ENCODE assay signal across 1 cellular context in the genomic region with DNA sequence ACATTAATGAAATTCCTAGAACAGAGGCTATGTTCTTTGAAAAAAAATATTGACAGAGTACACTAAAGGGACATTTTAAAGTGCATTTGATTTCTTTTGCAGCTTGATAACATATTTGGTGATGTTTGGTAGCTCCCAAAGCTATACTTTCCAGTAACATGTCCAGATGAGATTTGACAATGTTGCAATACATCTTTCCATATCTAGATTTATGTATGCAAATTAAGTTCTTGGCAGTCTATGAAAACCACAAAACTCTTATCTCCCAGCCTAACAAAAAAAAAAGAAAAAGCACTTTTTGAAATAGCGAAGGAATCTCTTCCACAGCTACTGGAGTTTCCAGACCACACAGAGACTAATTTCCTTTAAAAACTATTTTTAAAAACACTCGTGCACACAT.
TF ChIP-seq lines count a peak whose summit lies in the region.

No MANE protein-coding gene starts in this region.

TF ChIP-seq in K562, 482 proteins besides CTCF, POLR2A, EP300 and RAD21 (continued from another document and continues in another):
- TF ChIP-seq ZBTB26 (CRISPR knock-in tag; IDR thresholded peaks at IDR 0.05) (no peak), FIP1L1 (IDR thresholded peaks at IDR 0.05; ENCODE audit: low read depth, low read length, poor library complexity, severe bottlenecking) (no peak), SIRT6 (IDR thresholded peaks at IDR 0.05; ENCODE audit: low read depth, low read length) (no peak), NFXL1 (CRISPR knock-in tag; IDR thresholded peaks at IDR 0.05) (no peak), IRF1 (CRISPR knock-in tag; IDR thresholded peaks at IDR 0.05; ENCODE audit: borderline replicate concordance) (no peak), SMARCE1 (IDR thresholded peaks at IDR 0.05) (peak; percentile 82; the same call in 1 of the 2 replicates), ZNF696 (CRISPR knock-in tag; conservative IDR thresholded peaks at IDR 0.05) (no peak), IRF9 (tag; IDR thresholded peaks at IDR 0.05) (no peak), FOSL1 (tag; conservative IDR thresholded peaks at IDR 0.05) (peak; percentile 33; the same call in 1 of the 2 replicates), CSDE1 (IDR thresholded peaks at IDR 0.05) (no peak), SMAD4 (CRISPR knock-in tag; conservative IDR thresholded peaks at IDR 0.05) (0 out of 2 replicates have a peak, but pooled peaks have one; percentile 29), CBFB (CRISPR knock-in tag; IDR thresholded peaks at IDR 0.05) (no peak), RBM39 (optimal IDR thresholded peaks at IDR 0.05; ENCODE audit: low read depth, low read length) (no peak), BCL6 (CRISPR knock-in tag; IDR thresholded peaks at IDR 0.05) (no peak), SMARCC2 (IDR thresholded peaks at IDR 0.05; ENCODE audit: low read depth) (peak; percentile 53; the same call in 1 of the 2 replicates), ZNF184 (CRISPR knock-in tag; IDR thresholded peaks at IDR 0.05) (no peak), ARID3A (IDR thresholded peaks at IDR 0.05; ENCODE audit: borderline replicate concordance, low read depth, low read length) (peak; percentile 42; the same call in 1 of the 2 replicates), ZKSCAN1 (IDR thresholded peaks at IDR 0.05; ENCODE audit: low read depth, low read length) (no peak), HDGF (IDR thresholded peaks at IDR 0.05) (no peak), NCOR1 (IDR thresholded peaks at IDR 0.05) (0 out of 2 replicates have a peak, but pooled peaks have one; percentile 12), RBFOX2 (IDR thresholded peaks at IDR 0.05; ENCODE audit: low read depth, low read length) (no peak), ZNF212 (CRISPR knock-in tag; IDR thresholded peaks at IDR 0.05) (no peak), KDM1A (IDR thresholded peaks at IDR 0.05) (0 out of 4 replicates have a peak, but pooled peaks of 1 of the 2 experiments have one; percentile 14), DPF2 (IDR thresholded peaks at IDR 0.05) (peak; percentile 79; the same call in 1 of the 2 replicates), KDM5B (IDR thresholded peaks at IDR 0.05; ENCODE audit: insufficient replicate concordance, low read depth, low read length) (no peak), ELF4 (CRISPR knock-in tag; IDR thresholded peaks at IDR 0.05) (no peak), GTF2A2 (tag; IDR thresholded peaks at IDR 0.05) (no peak), EWSR1 (IDR thresholded peaks at IDR 0.05; ENCODE audit: borderline replicate concordance, low read depth, partially characterized antibody) (no peak), ZKSCAN8 (CRISPR knock-in tag; IDR thresholded peaks at IDR 0.05) (no peak), NFIC (IDR thresholded peaks at IDR 0.05) (no peak), ZNF57 (CRISPR knock-in tag; IDR thresholded peaks at IDR 0.05) (no peak), PML (IDR thresholded peaks at IDR 0.05; ENCODE audit: low read length) (no peak), ZNF121 (CRISPR knock-in tag; conservative IDR thresholded peaks at IDR 0.05) (no peak), ZBTB34 (CRISPR knock-in tag; IDR thresholded peaks at IDR 0.05) (no peak), CEBPG (CRISPR knock-in tag; IDR thresholded peaks at IDR 0.05) (no peak), CEBPG (tag; conservative IDR thresholded peaks at IDR 0.05 in 1 of 2, IDR thresholded peaks at IDR 0.05 in 1 of 2) (peak; percentile 81 to 93), ESRRA (IDR thresholded peaks at IDR 0.05; ENCODE audit: borderline replicate concordance, low read depth) (peak; percentile 81; the same call in 1 of the 2 replicates), POLR2AphosphoS5 (IDR thresholded peaks at IDR 0.05; ENCODE audit: control insufficient read depth, insufficient read depth, low read depth, low read length) (no peak), POU5F1 (IDR thresholded peaks at IDR 0.05; ENCODE audit: borderline replicate concordance, low read depth, low read length, partially characterized antibody) (no peak), TGIF2 (CRISPR knock-in tag; IDR thresholded peaks at IDR 0.05) (no peak), ZNF282 (CRISPR knock-in tag; IDR thresholded peaks at IDR 0.05) (no peak)
- TF ChIP-seq, protein P1, sequence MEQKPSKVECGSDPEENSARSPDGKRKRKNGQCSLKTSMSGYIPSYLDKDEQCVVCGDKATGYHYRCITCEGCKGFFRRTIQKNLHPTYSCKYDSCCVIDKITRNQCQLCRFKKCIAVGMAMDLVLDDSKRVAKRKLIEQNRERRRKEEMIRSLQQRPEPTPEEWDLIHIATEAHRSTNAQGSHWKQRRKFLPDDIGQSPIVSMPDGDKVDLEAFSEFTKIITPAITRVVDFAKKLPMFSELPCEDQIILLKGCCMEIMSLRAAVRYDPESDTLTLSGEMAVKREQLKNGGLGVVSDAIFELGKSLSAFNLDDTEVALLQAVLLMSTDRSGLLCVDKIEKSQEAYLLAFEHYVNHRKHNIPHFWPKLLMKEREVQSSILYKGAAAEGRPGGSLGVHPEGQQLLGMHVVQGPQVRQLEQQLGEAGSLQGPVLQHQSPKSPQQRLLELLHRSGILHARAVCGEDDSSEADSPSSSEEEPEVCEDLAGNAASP (IDR thresholded peaks at IDR 0.05), result no peak
- TF ChIP-seq, protein P2, sequence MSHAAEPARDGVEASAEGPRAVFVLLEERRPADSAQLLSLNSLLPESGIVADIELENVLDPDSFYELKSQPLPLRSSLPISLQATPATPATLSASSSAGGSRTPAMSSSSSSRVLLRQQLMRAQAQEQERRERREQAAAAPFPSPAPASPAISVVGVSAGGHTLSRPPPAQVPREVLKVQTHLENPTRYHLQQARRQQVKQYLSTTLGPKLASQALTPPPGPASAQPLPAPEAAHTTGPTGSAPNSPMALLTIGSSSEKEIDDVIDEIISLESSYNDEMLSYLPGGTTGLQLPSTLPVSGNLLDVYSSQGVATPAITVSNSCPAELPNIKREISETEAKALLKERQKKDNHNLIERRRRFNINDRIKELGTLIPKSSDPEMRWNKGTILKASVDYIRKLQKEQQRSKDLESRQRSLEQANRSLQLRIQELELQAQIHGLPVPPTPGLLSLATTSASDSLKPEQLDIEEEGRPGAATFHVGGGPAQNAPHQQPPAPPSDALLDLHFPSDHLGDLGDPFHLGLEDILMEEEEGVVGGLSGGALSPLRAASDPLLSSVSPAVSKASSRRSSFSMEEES (CRISPR knock-in tag; IDR thresholded peaks at IDR 0.05), result no peak
- TF ChIP-seq, protein P3, sequence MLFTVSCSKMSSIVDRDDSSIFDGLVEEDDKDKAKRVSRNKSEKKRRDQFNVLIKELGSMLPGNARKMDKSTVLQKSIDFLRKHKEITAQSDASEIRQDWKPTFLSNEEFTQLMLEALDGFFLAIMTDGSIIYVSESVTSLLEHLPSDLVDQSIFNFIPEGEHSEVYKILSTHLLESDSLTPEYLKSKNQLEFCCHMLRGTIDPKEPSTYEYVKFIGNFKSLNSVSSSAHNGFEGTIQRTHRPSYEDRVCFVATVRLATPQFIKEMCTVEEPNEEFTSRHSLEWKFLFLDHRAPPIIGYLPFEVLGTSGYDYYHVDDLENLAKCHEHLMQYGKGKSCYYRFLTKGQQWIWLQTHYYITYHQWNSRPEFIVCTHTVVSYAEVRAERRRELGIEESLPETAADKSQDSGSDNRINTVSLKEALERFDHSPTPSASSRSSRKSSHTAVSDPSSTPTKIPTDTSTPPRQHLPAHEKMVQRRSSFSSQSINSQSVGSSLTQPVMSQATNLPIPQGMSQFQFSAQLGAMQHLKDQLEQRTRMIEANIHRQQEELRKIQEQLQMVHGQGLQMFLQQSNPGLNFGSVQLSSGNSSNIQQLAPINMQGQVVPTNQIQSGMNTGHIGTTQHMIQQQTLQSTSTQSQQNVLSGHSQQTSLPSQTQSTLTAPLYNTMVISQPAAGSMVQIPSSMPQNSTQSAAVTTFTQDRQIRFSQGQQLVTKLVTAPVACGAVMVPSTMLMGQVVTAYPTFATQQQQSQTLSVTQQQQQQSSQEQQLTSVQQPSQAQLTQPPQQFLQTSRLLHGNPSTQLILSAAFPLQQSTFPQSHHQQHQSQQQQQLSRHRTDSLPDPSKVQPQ (CRISPR knock-in tag; IDR thresholded peaks at IDR 0.05; ENCODE audit: borderline replicate concordance), result no peak
- TF ChIP-seq, protein P4, sequence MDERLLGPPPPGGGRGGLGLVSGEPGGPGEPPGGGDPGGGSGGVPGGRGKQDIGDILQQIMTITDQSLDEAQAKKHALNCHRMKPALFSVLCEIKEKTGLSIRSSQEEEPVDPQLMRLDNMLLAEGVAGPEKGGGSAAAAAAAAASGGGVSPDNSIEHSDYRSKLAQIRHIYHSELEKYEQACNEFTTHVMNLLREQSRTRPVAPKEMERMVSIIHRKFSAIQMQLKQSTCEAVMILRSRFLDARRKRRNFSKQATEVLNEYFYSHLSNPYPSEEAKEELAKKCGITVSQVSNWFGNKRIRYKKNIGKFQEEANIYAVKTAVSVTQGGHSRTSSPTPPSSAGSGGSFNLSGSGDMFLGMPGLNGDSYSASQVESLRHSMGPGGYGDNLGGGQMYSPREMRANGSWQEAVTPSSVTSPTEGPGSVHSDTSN (CRISPR knock-in tag; IDR thresholded peaks at IDR 0.05; ENCODE audit: low read depth), result no peak
- TF ChIP-seq, protein P4 (tag; conservative IDR thresholded peaks at IDR 0.05; ENCODE audit: low read depth), result peak; percentile 84
- TF ChIP-seq, protein P5, sequence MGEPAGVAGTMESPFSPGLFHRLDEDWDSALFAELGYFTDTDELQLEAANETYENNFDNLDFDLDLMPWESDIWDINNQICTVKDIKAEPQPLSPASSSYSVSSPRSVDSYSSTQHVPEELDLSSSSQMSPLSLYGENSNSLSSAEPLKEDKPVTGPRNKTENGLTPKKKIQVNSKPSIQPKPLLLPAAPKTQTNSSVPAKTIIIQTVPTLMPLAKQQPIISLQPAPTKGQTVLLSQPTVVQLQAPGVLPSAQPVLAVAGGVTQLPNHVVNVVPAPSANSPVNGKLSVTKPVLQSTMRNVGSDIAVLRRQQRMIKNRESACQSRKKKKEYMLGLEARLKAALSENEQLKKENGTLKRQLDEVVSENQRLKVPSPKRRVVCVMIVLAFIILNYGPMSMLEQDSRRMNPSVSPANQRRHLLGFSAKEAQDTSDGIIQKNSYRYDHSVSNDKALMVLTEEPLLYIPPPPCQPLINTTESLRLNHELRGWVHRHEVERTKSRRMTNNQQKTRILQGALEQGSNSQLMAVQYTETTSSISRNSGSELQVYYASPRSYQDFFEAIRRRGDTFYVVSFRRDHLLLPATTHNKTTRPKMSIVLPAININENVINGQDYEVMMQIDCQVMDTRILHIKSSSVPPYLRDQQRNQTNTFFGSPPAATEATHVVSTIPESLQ (CRISPR knock-in tag; IDR thresholded peaks at IDR 0.05), result no peak
